In genomic region chr2:206511283-206511682, GRCh38 we compare ENCODE assay signal across 23 cellular contexts.
"Had no signal": no experiment of that assay in that cellular context is flagged by ENCODE, and none has a peak within 500 bp of the region (broad histone marks: within the 10 kb centered on the region; RNA-seq: fewer than 3 reads in every experiment).

No MANE protein-coding gene starts in this region.

- ATAC-seq: foreskin keratinocyte; left colon; left ventricle myocardium superior; naive thymus-derived CD8-positive, alpha-beta T cell; sciatic nerve; stimulated activated memory B cell treated with anti-CD40 and anti-IgM and Interleukin-4, amounts not matched to agents 10 μg/mL and 1 μg/mL and 100 μg/mL, for 72 hours had no signal

- H2AFZ ChIP-seq: hepatocyte had no signal

- H3K4me3 ChIP-seq: coronary artery, hepatocyte, lung, spleen, thoracic aorta, transverse colon had no signal

- H3K36me3 Mint-ChIP-seq: naive thymus-derived CD8-positive, alpha-beta T cell; stimulated activated memory B cell treated with anti-CD40 and anti-IgM and Interleukin-4, amounts not matched to agents 10 μg/mL and 1 μg/mL and 100 μg/mL, for 72 hours had no signal

- H3K4me2 ChIP-seq: hepatocyte had no signal

- H3K4me1 Mint-ChIP-seq: stimulated activated memory B cell treated with anti-CD40 and anti-IgM and Interleukin-4, amounts not matched to agents 10 μg/mL and 1 μg/mL and 100 μg/mL, for 72 hours had no signal

- DNase-seq: effector CD4-positive, alpha-beta T cell; endodermal cell; erythroblast; foreskin keratinocyte; head of caudate nucleus; left colon; left ventricle myocardium superior; mesenchymal stem cell; naive thymus-derived CD8-positive, alpha-beta T cell; posterior cingulate gyrus; spleen; stimulated activated CD4-positive, alpha-beta T cell treated with anti-CD3 and anti-CD28 coated beads, Interleukin-15, amount 100 ng/mL, for 24 hours; stimulated activated CD4-positive, alpha-beta T cell treated with anti-CD3 and anti-CD28 coated beads, Interleukin-1b, Interleukin-23, amount 100 ng/mL, for 48 hours; stimulated activated CD4-positive, alpha-beta T cell treated with anti-CD3 and anti-CD28 coated beads, Interleukin-4, amount 100 ng/mL, for 24 hours; transverse colon had no signal

- H3K79me2 ChIP-seq: hepatocyte had no signal

- H3K9me3 Mint-ChIP-seq: endodermal cell; naive thymus-derived CD8-positive, alpha-beta T cell; stimulated activated memory B cell treated with anti-CD40 and anti-IgM and Interleukin-4, amounts not matched to agents 10 μg/mL and 1 μg/mL and 100 μg/mL, for 72 hours; stimulated activated naive CD8-positive, alpha-beta T cell treated with anti-CD3 and anti-CD28 coated beads, Interleukin-15, Interleukin-2, amounts not matched to agents 100 ng/mL and 50 ng/mL, for 24 hours had no signal

- H3K27me3 ChIP-seq: hepatocyte, neutrophil, transverse colon had no signal

- H3K27ac Mint-ChIP-seq: endodermal cell; naive thymus-derived CD8-positive, alpha-beta T cell; stimulated activated memory B cell treated with anti-CD40 and anti-IgM and Interleukin-4, amounts not matched to agents 10 μg/mL and 1 μg/mL and 100 μg/mL, for 72 hours; stimulated activated naive CD8-positive, alpha-beta T cell treated with anti-CD3 and anti-CD28 coated beads, Interleukin-15, Interleukin-2, amounts not matched to agents 100 ng/mL and 50 ng/mL, for 24 hours had no signal

- H3K9me3 ChIP-seq: neutrophil, spleen, thoracic aorta, transverse colon had no signal

- H3K36me3 ChIP-seq: neutrophil, spleen, thoracic aorta, transverse colon had no signal

- H3K4me3 Mint-ChIP-seq: endodermal cell; naive thymus-derived CD8-positive, alpha-beta T cell; stimulated activated memory B cell treated with anti-CD40 and anti-IgM and Interleukin-4, amounts not matched to agents 10 μg/mL and 1 μg/mL and 100 μg/mL, for 72 hours; stimulated activated naive CD8-positive, alpha-beta T cell treated with anti-CD3 and anti-CD28 coated beads, Interleukin-15, Interleukin-2, amounts not matched to agents 100 ng/mL and 50 ng/mL, for 24 hours had no signal

- H3K27ac ChIP-seq: coronary artery, foreskin keratinocyte, hepatocyte, neutrophil, spleen, thoracic aorta, transverse colon had no signal

- H3K4me1 ChIP-seq: foreskin keratinocyte, spleen, transverse colon had no signal
